ENCODE assay signal across 8 cellular contexts in the genomic region with DNA sequence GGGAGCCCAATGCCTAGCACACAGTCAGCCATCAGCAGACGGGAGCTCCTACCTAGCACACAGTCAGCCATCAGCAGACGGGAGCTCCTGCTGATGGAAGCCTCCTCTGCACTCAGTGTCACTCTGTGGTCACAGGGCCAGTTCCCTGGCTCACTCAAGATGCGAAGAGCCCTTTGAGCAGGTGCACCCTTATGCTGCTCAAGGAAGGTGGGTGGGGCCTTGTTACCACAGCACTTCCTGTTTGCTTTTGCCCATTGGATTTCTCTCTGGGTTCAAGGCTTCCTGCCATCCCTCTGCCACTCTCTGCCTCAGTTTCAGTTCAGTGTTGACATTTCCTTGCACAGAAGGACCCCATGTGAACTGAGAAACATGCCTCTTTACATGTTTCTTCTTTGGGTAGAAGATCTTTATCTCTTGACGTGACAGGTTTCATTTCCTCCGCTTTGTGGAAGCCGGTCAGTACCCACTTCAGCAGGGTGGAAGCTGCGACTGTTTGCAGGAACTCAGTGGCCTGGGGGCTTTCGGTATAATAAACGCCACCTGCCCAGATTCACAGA. TPM values are rescaled to one million over a fixed set of nuclear protein-coding genes. Genes with fewer than 3 reads are reported as not detected.
DNase-seq lines count a peak whose midpoint lies in the region; ATAC-seq and TF ChIP-seq lines count a peak whose summit lies in the region.

No MANE protein-coding gene starts in this region.

- intact Hi-C loops in gastrocnemius medialis (cut with DNase I; ENCODE audit: low total_unique reads): no loop called here

- H3K4me3 ChIP-seq in DND-41 (ENCODE audit: low read depth in 1 of 2, low read length in 2 of 2) (peak overlapping the region in 1 of 2 experiments; percentile 51; a peak in 2 of 4 replicates), thymus (ENCODE audit: low read length) (peak overlapping the region; percentile 19), gastrocnemius medialis (no peak overlapping the region), neural progenitor cell (no peak overlapping the region)
- peak overlapping the region; percentile 30 for H3K4me3 ChIP-seq in Jurkat, Clone E6-1 (ENCODE audit: low read length)

- peaks cover 42% of the 10 kb centered on the region for H3K4me1 Mint-ChIP-seq in neural progenitor cell

- no peak overlapping the region for H3K27ac Mint-ChIP-seq in neural progenitor cell

- H3K79me2 ChIP-seq in DND-41 (ENCODE audit: insufficient read depth, low read length): peaks cover 83% of the 10 kb centered on the region
- H3K79me2 ChIP-seq in neural progenitor cell (ENCODE audit: low read depth): peaks cover 62% of the 10 kb centered on the region

- H3K27me3 ChIP-seq in DND-41 (ENCODE audit: insufficient read depth, low read length, poor library complexity): no peaks in the 10 kb centered on the region
- no peaks in the 10 kb centered on the region for H3K27me3 ChIP-seq in thymus (ENCODE audit: control insufficient read depth, insufficient read depth)
- H3K27me3 ChIP-seq in gastrocnemius medialis: no peaks in the 10 kb centered on the region
- no peaks in the 10 kb centered on the region for H3K27me3 ChIP-seq in neural progenitor cell

- H2AFZ ChIP-seq in DND-41 (ENCODE audit: low read depth, low read length): peak overlapping the region; percentile 40; the same call in 1 of the 2 replicates
- no peak overlapping the region for H2AFZ ChIP-seq in neural progenitor cell (replicated peaks)

- H3K4me1 ChIP-seq in DND-41 (ENCODE audit: insufficient read depth, low read length): peaks cover 47% of the 10 kb centered on the region
- H3K4me1 ChIP-seq in thymus (ENCODE audit: control insufficient read depth, insufficient read depth, low read length): peaks cover 21% of the 10 kb centered on the region
- peaks cover 32 to 56% of the 10 kb centered on the region in 2 donors for H3K4me1 ChIP-seq in gastrocnemius medialis
- H3K4me1 ChIP-seq in neural progenitor cell: peaks cover 6% of the 10 kb centered on the region

- no peak for TF ChIP-seq POLR2A in gastrocnemius medialis (IDR thresholded peaks at IDR 0.05)

- H3K4me2 ChIP-seq in DND-41 (ENCODE audit: insufficient read depth, low read length) (peak overlapping the region; percentile 62), neural progenitor cell (no peak overlapping the region)

- H3K36me3 Mint-ChIP-seq in neural progenitor cell: peaks cover 80% of the 10 kb centered on the region

- in situ Hi-C loops in gastrocnemius medialis (cut with MboI; ENCODE audit: low sequenced_read_pairs in 4 of 4): no loop called here

- H3K27me3 Mint-ChIP-seq in neural progenitor cell (ENCODE audit: insufficient read depth, low read depth): peaks cover 8% of the 10 kb centered on the region

- H3K9me3 ChIP-seq in DND-41 (ENCODE audit: insufficient read depth, low read length, severe bottlenecking) (no peaks in the 10 kb centered on the region), thymus (ENCODE audit: control insufficient read depth) (no peaks in the 10 kb centered on the region), gastrocnemius medialis (no peaks in the 10 kb centered on the region), neural progenitor cell (ENCODE audit: low read depth) (no peaks in the 10 kb centered on the region)

- H3K36me3 ChIP-seq in DND-41 (ENCODE audit: insufficient read depth, low read length) (peaks cover 89% of the 10 kb centered on the region), thymus (ENCODE audit: control insufficient read depth, insufficient read depth) (peaks cover 45% of the 10 kb centered on the region), gastrocnemius medialis (no peaks in the 10 kb centered on the region), neural progenitor cell (peaks cover 11% of the 10 kb centered on the region)

- H3K9ac ChIP-seq in DND-41 (ENCODE audit: low read depth, low read length) (peak overlapping the region; percentile 35), neural progenitor cell (no peak overlapping the region)

- H3F3A ChIP-seq in neural progenitor cell (ENCODE audit: low read depth): no peaks in the 10 kb centered on the region

- H3K4me3 Mint-ChIP-seq in neural progenitor cell: no peak overlapping the region

- DNase-seq in DND-41: peak; percentile 94
- peak; percentile 91 for DNase-seq in Jurkat, Clone E6-1 (ENCODE audit: low read depth, low spot score)
- DNase-seq in activated effector memory CD4-positive, alpha-beta T cell treated with Interleukin-2 at 50 U/mL for 16 hours: peak; percentile 48
- DNase-seq in gastrocnemius medialis: no peak
- DNase-seq in neural progenitor cell (ENCODE audit: low spot score): no peak
- DNase-seq in SK-N-DZ (ENCODE audit: low spot score): no peak

- no peak for TF ChIP-seq CTCF in DND-41 (IDR thresholded peaks at IDR 0.05; ENCODE audit: borderline replicate concordance, extremely low read depth, low read length, poor library complexity, severe bottlenecking)
- TF ChIP-seq CTCF in gastrocnemius medialis (IDR thresholded peaks at IDR 0.05 in 4 of 5, conservative IDR thresholded peaks at IDR 0.05 in 1 of 5): no peak
- TF ChIP-seq CTCF in neural progenitor cell (IDR thresholded peaks at IDR 0.05): no peak

- peak; percentile 93 for ATAC-seq in DND-41 (ENCODE audit: insufficient read depth, low read depth)
- ATAC-seq in GM21515 (IDR thresholded peaks at IDR 0.05; ENCODE audit: unreplicated experiment): peak; percentile 92
- no peak for ATAC-seq in gastrocnemius medialis

- H3K27ac ChIP-seq in DND-41 (ENCODE audit: low read length) (peak overlapping the region; percentile 76), thymus (ENCODE audit: low read depth) (peak overlapping the region; percentile 80), gastrocnemius medialis (peak overlapping the region in 2 of 4 donors; percentile 11 to 20), neural progenitor cell (no peak overlapping the region)

- H3K9me3 Mint-ChIP-seq in neural progenitor cell: no peaks in the 10 kb centered on the region

- WGBS in thymus: 6% methylated on average over 9 of the region's 9 CpGs

- peaks cover 25% of the 10 kb centered on the region; the same call in 1 of the 2 replicates for H4K20me1 ChIP-seq in DND-41 (ENCODE audit: insufficient read depth, low read length)
- H4K20me1 ChIP-seq in neural progenitor cell (ENCODE audit: low read depth): peaks cover 96% of the 10 kb centered on the region

RNA-seq across cellular contexts. Expression of gene TRIB2, which starts 11.6 kb away (rescaled TPM):
- 16.1 TPM for polyA plus RNA-seq in Jurkat, Clone E6-1 (2012; ENCODE audit: insufficient read depth, insufficient read length)
- 69.8 TPM for polyA plus RNA-seq in thymus
- total RNA-seq in gastrocnemius medialis (10 to 100 TPM; 12.6 to 18.5 (median 15.9) TPM), neural progenitor cell (ENCODE audit: low replicate concordance) (68.8 and 74.4 TPM in 2 replicates)
- polyA plus RNA-seq in SK-N-DZ (2014; cell fraction: cytosol; rRNA removed): 44.7 and 61.8 TPM in 2 replicates
- 77.1 and 79.1 TPM in 2 replicates for polyA plus RNA-seq in SK-N-DZ (2014; cell fraction: nucleus; rRNA removed)

Comparison
In these comparisons a context has a peak if more than half of its experiments do, and no peak if none do; other contexts are left out.
1. ATAC-seq: peak in DND-41 (single experiment) and GM21515 (single experiment); none in gastrocnemius medialis (0 of 2).
2. DNase-seq: peak in DND-41 (single experiment), Jurkat, Clone E6-1 (single experiment) and activated effector memory CD4-positive, alpha-beta T cell treated with Interleukin-2 at 50 U/mL for 16 hours (single experiment); none in gastrocnemius medialis (0 of 2), neural progenitor cell (single experiment) and SK-N-DZ (single experiment).
3. H3K4me3 ChIP-seq: peak in Jurkat, Clone E6-1 (single experiment) and thymus (single experiment); none in gastrocnemius medialis (0 of 4) and neural progenitor cell (single experiment).